ENCODE assay signal across 8 cellular contexts in genomic region chrX:8783100-8784098, GRCh38. TPM values are rescaled to one million over a fixed set of nuclear protein-coding genes. Genes with fewer than 3 reads are reported as not detected.
A peak's percentile ranks its signal among the peaks of the same experiment; 100 is the strongest.
DNase-seq lines count a peak whose midpoint lies in the region; ATAC-seq, FAIRE-seq and TF ChIP-seq lines count a peak whose summit lies in the region.

No MANE protein-coding gene starts in this region.

- TF ChIP-seq CTCF in vagina (IDR thresholded peaks at IDR 0.05), result no peak

- H3K9me3 ChIP-seq in vagina, result no peaks in the 10 kb centered on the region

- intact Hi-C loops in vagina (cut with DNase I), result no loop called here

- no peak for FAIRE-seq in GM12891 (lab: Jason Lieb, UNC)

- TF ChIP-seq RAD21 in Ishikawa (IDR thresholded peaks at IDR 0.05; ENCODE audit: low read depth), result peak; percentile 42; the same call in 1 of the 2 replicates

- H3K27ac ChIP-seq in vagina, result no peak overlapping the region

- H3K36me3 ChIP-seq in vagina, result no peaks in the 10 kb centered on the region

- no peak for TF ChIP-seq POLR2A in GM12891 (IDR thresholded peaks at IDR 0.05; ENCODE audit: low read depth, low read length)
- TF ChIP-seq POLR2A in vagina (IDR thresholded peaks at IDR 0.05), result no peak

- H3K4me3 ChIP-seq in vagina, result no peak overlapping the region

- no peaks in the 10 kb centered on the region for H3K4me1 ChIP-seq in vagina

- H3K27me3 Mint-ChIP-seq in activated T-cell treated with anti-CD3 and anti-CD28 coated beads, Interleukin-2, amount 50 U/mL, for 4 hours (ENCODE audit: low read depth), result peaks cover 2% of the 10 kb centered on the region

- no peak for TF ChIP-seq EP300 in Ishikawa (IDR thresholded peaks at IDR 0.05; ENCODE audit: borderline replicate concordance)

- ATAC-seq in activated T-cell treated with anti-CD3 and anti-CD28 coated beads, Interleukin-2, amount 50 U/mL, for 4 hours, result peak in 1 of 2 donors; percentile 67

- no peak overlapping the region for H3K4me3 Mint-ChIP-seq in activated T-cell treated with anti-CD3 and anti-CD28 coated beads, Interleukin-2, amount 50 U/mL, for 4 hours

- no peaks in the 10 kb centered on the region for H3K27me3 ChIP-seq in vagina

- DNase-seq in GM12891 (ENCODE audit: insufficient read length, low spot score) (peak; percentile 14), germinal center (ENCODE audit: low spot score) (peak; percentile 12), SK-N-DZ (ENCODE audit: low spot score) (no peak), vagina (ENCODE audit: extremely low spot score in 2 of 2) (no peak), OCI-M2 (lab: John Stamatoyannopoulos, UW; ENCODE audit: unreplicated experiment) (no peak)
- DNase-seq in activated T-cell treated with anti-CD3 and anti-CD28 coated beads, Interleukin-2, amount 50 U/mL, for 4 hours, result peak; percentile 28
- peak; percentile 1 to 33 (median 2) for DNase-seq in stimulated activated CD4-positive, alpha-beta T cell treated with anti-CD3 and anti-CD28 coated beads, TNF-alpha, amount 100 ng/mL, for 48 hours (ENCODE audit: low read depth in 3 of 3)

- H3K36me3 Mint-ChIP-seq in activated T-cell treated with anti-CD3 and anti-CD28 coated beads, Interleukin-2, amount 50 U/mL, for 4 hours (ENCODE audit: insufficient read depth), result no peaks in the 10 kb centered on the region

- H3K9me3 Mint-ChIP-seq in activated T-cell treated with anti-CD3 and anti-CD28 coated beads, Interleukin-2, amount 50 U/mL, for 4 hours, result no peaks in the 10 kb centered on the region

- peaks cover 2% of the 10 kb centered on the region for H3K4me1 Mint-ChIP-seq in activated T-cell treated with anti-CD3 and anti-CD28 coated beads, Interleukin-2, amount 50 U/mL, for 4 hours (ENCODE audit: low read depth)

TF ChIP-seq in GM12891, 5 proteins besides CTCF, POLR2A, EP300 and RAD21:
- TF ChIP-seq SPI1 (IDR thresholded peaks at IDR 0.05; ENCODE audit: low read depth, low read length) (no peak), TAF1 (IDR thresholded peaks at IDR 0.05; ENCODE audit: low read depth, low read length) (no peak), POU2F2 (IDR thresholded peaks at IDR 0.05; ENCODE audit: low read depth, low read length) (no peak), POLR2AphosphoS5 (IDR thresholded peaks at IDR 0.05; ENCODE audit: low read depth, low read length) (no peak), PAX5 (IDR thresholded peaks at IDR 0.05; ENCODE audit: insufficient read depth, low read length, severe bottlenecking) (no peak)

TF ChIP-seq in Ishikawa, 13 proteins besides CTCF, POLR2A, EP300 and RAD21:
- TF ChIP-seq TCF12 (IDR thresholded peaks at IDR 0.05; ENCODE audit: low read depth), result no peak
- TF ChIP-seq EGR1 (IDR thresholded peaks at IDR 0.05), result no peak
- TF ChIP-seq FOXM1 (IDR thresholded peaks at IDR 0.05; ENCODE audit: borderline replicate concordance, low read depth), result no peak
- no peak for TF ChIP-seq MAX (IDR thresholded peaks at IDR 0.05)
- no peak for TF ChIP-seq CREB1 (IDR thresholded peaks at IDR 0.05; ENCODE audit: low read depth)
- TF ChIP-seq YY1 (IDR thresholded peaks at IDR 0.05; ENCODE audit: low read depth), result no peak

RNA-seq across cellular contexts. Expression of gene FAM9A, which starts 17.8 kb away (rescaled TPM):
- not detected for polyA plus RNA-seq in GM12891 (2012; ENCODE audit: low read depth, missing spikeins)
- not detected for total RNA-seq in activated T-cell treated with anti-CD3 and anti-CD28 coated beads, Interleukin-2, amount 50 U/mL, for 4 hours
- polyA plus RNA-seq in SK-N-DZ (2014; cell fraction: cytosol; rRNA removed), result not detected in 2 replicates
- not detected in 2 replicates for polyA plus RNA-seq in SK-N-DZ (2014; cell fraction: nucleus; rRNA removed)
- total RNA-seq in vagina, result not detected

RNA-seq across cellular contexts. Expression of gene ANOS1, which starts 51.5 kb away (rescaled TPM):
- polyA plus RNA-seq in GM12891 (2012; ENCODE audit: low read depth, missing spikeins), result 0.01 TPM
- total RNA-seq in activated T-cell treated with anti-CD3 and anti-CD28 coated beads, Interleukin-2, amount 50 U/mL, for 4 hours, result under 1 TPM in 2 of 3 donors, not detected in 1; 0.05 to 0.08 TPM
- polyA plus RNA-seq in SK-N-DZ (2014; cell fraction: cytosol; rRNA removed), result 5.3 and 6.6 TPM in 2 replicates
- polyA plus RNA-seq in SK-N-DZ (2014; cell fraction: nucleus; rRNA removed), result 5.2 and 8.4 TPM in 2 replicates
- total RNA-seq in vagina, result 3.2 TPM

Comparison
In these comparisons a context has a peak if more than half of its experiments do, and no peak if none do; other contexts are left out.
1. DNase-seq: peak in GM12891 (single experiment), activated T-cell treated with anti-CD3 and anti-CD28 coated beads, Interleukin-2, amount 50 U/mL, for 4 hours (single experiment), germinal center (single experiment) and stimulated activated CD4-positive, alpha-beta T cell treated with anti-CD3 and anti-CD28 coated beads, TNF-alpha, amount 100 ng/mL, for 48 hours (3 of 3); none in SK-N-DZ (single experiment), vagina (0 of 2) and OCI-M2 (single experiment).